Comparison of ENCODE assay signal across 29 cellular contexts in genomic region chr10:103123282-103124033, GRCh38.
A peak's percentile ranks its signal among the peaks of the same experiment; 100 is the strongest.
DNase-seq lines count a peak whose midpoint lies in the region; ATAC-seq, FAIRE-seq and TF ChIP-seq lines count a peak whose summit lies in the region.
"Had no signal": no experiment of that assay in that cellular context is flagged by ENCODE, and none has a peak within 500 bp of the region (broad histone marks: within the 10 kb centered on the region; RNA-seq: fewer than 3 reads in every experiment).

No MANE protein-coding gene starts in this region.

- intact Hi-C loops in HepG2 (cut with micrococcal nuclease; ENCODE audit: unreplicated experiment) = no loop called here
- intact Hi-C loops in tibial artery (cut with DNase I; ENCODE audit: low total_unique reads) = no loop called here

- POLR2A ChIA-PET in WTC11 (lab: Charles Lee) = interaction anchor here (0.7 to 1.5 kb wide), 3 partner anchors 12 to 54 kb away, joined by 3 to 4 read pairs (median 4); no protein-coding TSS in a partner anchor
- POLR2A ChIA-PET in HepG2 (lab: Yijun Ruan, JAX) = interaction anchor here (1.0 to 3.6 kb wide), 3 partner anchors 32 to 69 kb away, joined by 4 to 10 read pairs (median 4); partner anchors contain the start of gene NT5C2

- in situ Hi-C loops in HepG2 (cut with HindIII; ENCODE audit: extremely low pct_ligation_motif_present, low pct_unique_long_range_greater_than_20kb) = loop anchor here (10.0 kb wide), 1 partner anchor 121 kb away; the partner anchor contains the start of gene RPEL1

- peaks cover 15% of the 10 kb centered on the region for H3K36me3 Mint-ChIP-seq in WTC11

- H3K9ac ChIP-seq in HepG2 (ENCODE audit: insufficient read depth, low read depth, low read length) = no peak overlapping the region

- no peak overlapping the region for H3K4me3 Mint-ChIP-seq in WTC11
- H3K4me3 Mint-ChIP-seq: activated CD4-positive, alpha-beta T cell treated with anti-CD3 and anti-CD28 coated beads for 36 hours; activated naive CD4-positive, alpha-beta T cell treated with anti-CD3 and anti-CD28 coated beads, Interleukin-2, amount 50 U/mL, for 24 hours; CD4-positive, CD25-positive, alpha-beta regulatory T cell; mesothelial cell of epicardium; naive thymus-derived CD8-positive, alpha-beta T cell; stimulated activated naive CD8-positive, alpha-beta T cell treated with anti-CD3 and anti-CD28 coated beads, Interleukin-15, amount 100 ng/mL, for 72 hours had no signal

- no peaks in the 10 kb centered on the region for H4K20me1 ChIP-seq in HepG2 (ENCODE audit: insufficient read depth, low read length)

- no peak for TF ChIP-seq CTCF in WTC11 (IDR thresholded peaks at IDR 0.05)
- TF ChIP-seq CTCF in HepG2 (CRISPR knock-in tag; IDR thresholded peaks at IDR 0.05) = no peak
- TF ChIP-seq CTCF in tibial artery (IDR thresholded peaks at IDR 0.05) = peak; percentile 13 to 19

- H3K79me2 ChIP-seq in HepG2 (ENCODE audit: insufficient read depth, low read length) = peaks cover 30% of the 10 kb centered on the region

- no TSS peak for BruUV-seq in HepG2 (replicated peaks; lab: Mats Ljungman, UMichigan)

- FAIRE-seq in GM12892 (lab: Jason Lieb, UNC) (peak; percentile 58), HepG2 (lab: Jason Lieb, UNC) (no peak)
- FAIRE-seq: astrocyte, H54, TTC549 had no signal

- TF ChIP-seq POLR2A in GM12892 (IDR thresholded peaks at IDR 0.05; ENCODE audit: low read depth, low read length) (no peak), HepG2 (IDR thresholded peaks at IDR 0.05; ENCODE audit: insufficient read depth in 1 of 2, low read depth in 2 of 2, low read length in 2 of 2) (no peak)

- CTCF ChIA-PET in WTC11 (lab: Charles Lee) (interaction anchor here (0.5 to 1.1 kb wide), 2 partner anchors 36 to 121 kb away, joined by 3 to 5 read pairs; no protein-coding TSS in a partner anchor), HepG2 (lab: Yijun Ruan, JAX; ENCODE audit: low intra/inter-chr PET ratio, low total read pairs) (no interaction called here)

- WGBS in HepG2 (ENCODE audit: low lambda C conversion rate) = 75% methylated on average over 7 of the region's 7 CpGs

- no peaks in the 10 kb centered on the region for H3K9me3 ChIP-seq in HepG2 (ENCODE audit: low read length)
- no peaks in the 10 kb centered on the region for H3K9me3 ChIP-seq in tibial artery
- H3K9me3 ChIP-seq: esophagus squamous epithelium, upper lobe of right lung had no signal

- H3K4me1 Mint-ChIP-seq in WTC11 = peaks cover 8% of the 10 kb centered on the region

- no peak overlapping the region for H2AFZ ChIP-seq in HepG2 (ENCODE audit: low read length)

- peak overlapping the region; percentile 33 for H3K27ac ChIP-seq in HepG2 (ENCODE audit: extremely low read length, insufficient read depth, low read length)
- peak overlapping the region; percentile 66 to 78 for H3K27ac ChIP-seq in tibial artery
- H3K27ac ChIP-seq: upper lobe of right lung had no signal

- H3K4me2 ChIP-seq in HepG2 (ENCODE audit: low read depth, low read length) = no peak overlapping the region

- DNase-seq in GM12892 (ENCODE audit: insufficient read length) = no peak
- DNase-seq in WTC11 (ENCODE audit: low spot score) = no peak
- DNase-seq in HepG2 (ENCODE audit: low spot score) = no peak
- no peak for DNase-seq in tibial artery
- DNase-seq in NCI-H345 (lab: John Stamatoyannopoulos, UW) = no peak
- DNase-seq: activated CD4-positive, alpha-beta T cell treated with anti-CD3 and anti-CD28 coated beads for 36 hours; activated T-cell treated with anti-CD3 and anti-CD28 coated beads, Interleukin-2, amount 50 U/mL, for 48 hours; CD4-positive, CD25-positive, alpha-beta regulatory T cell; DMS 273 treated with DMSO at 0.1 percent for 48 hours; effector CD8-positive, alpha-beta T cell; esophagus squamous epithelium; KG1; kidney glomerular epithelial cell; naive thymus-derived CD8-positive, alpha-beta T cell; NCI-H1694; NCI-H2171; retina; SIG-M5; stimulated activated CD4-positive, alpha-beta T cell treated with anti-CD3 and anti-CD28 coated beads, Interleukin-12 subunit alpha, Interleukin-12 subunit beta, amount 100 ng/mL, for 4 hours; stimulated activated naive CD8-positive, alpha-beta T cell treated with anti-CD3 and anti-CD28 coated beads, Interleukin-15, amount 100 ng/mL, for 72 hours; T-helper 1 cell; upper lobe of right lung had no signal

- TF ChIP-seq EP300 in HepG2 (IDR thresholded peaks at IDR 0.05; ENCODE audit: low read depth in 2 of 2, low read length in 2 of 2) = no peak
- no peak for TF ChIP-seq EP300 in HepG2 (CRISPR knock-in tag; IDR thresholded peaks at IDR 0.05; ENCODE audit: borderline replicate concordance)

- no peak for TF ChIP-seq RAD21 in HepG2 (CRISPR knock-in tag; IDR thresholded peaks at IDR 0.05)

- H3K4me1 ChIP-seq in HepG2 (ENCODE audit: insufficient read depth, low read length) (peaks cover 80% of the 10 kb centered on the region), tibial artery (peaks cover 0 to 93% (median 67%) of the 10 kb centered on the region in 4 donors)

- H3K4me3 ChIP-seq in HepG2 (replicated peaks in 1 of 3; ENCODE audit: insufficient read depth in 1 of 3, low read depth in 2 of 3, low read length in 3 of 3) = no peak overlapping the region
- peak overlapping the region; percentile 1 to 6 for H3K4me3 ChIP-seq in tibial artery
- H3K4me3 ChIP-seq: esophagus squamous epithelium, upper lobe of right lung had no signal

- H3K27ac Mint-ChIP-seq in WTC11 = 0 out of 2 replicates have a peak overlapping the region, but pooled peaks have one; percentile 62
- H3K27ac Mint-ChIP-seq: activated CD4-positive, alpha-beta T cell treated with anti-CD3 and anti-CD28 coated beads for 36 hours; activated naive CD4-positive, alpha-beta T cell treated with anti-CD3 and anti-CD28 coated beads, Interleukin-2, amount 50 U/mL, for 24 hours; CD4-positive, CD25-positive, alpha-beta regulatory T cell; mesothelial cell of epicardium; stimulated activated naive CD8-positive, alpha-beta T cell treated with anti-CD3 and anti-CD28 coated beads, Interleukin-15, amount 100 ng/mL, for 72 hours had no signal

- H3K27me3 Mint-ChIP-seq in WTC11 (ENCODE audit: low read depth) = no peaks in the 10 kb centered on the region
- H3K27me3 Mint-ChIP-seq: activated CD4-positive, alpha-beta T cell treated with anti-CD3 and anti-CD28 coated beads for 36 hours; activated naive CD4-positive, alpha-beta T cell treated with anti-CD3 and anti-CD28 coated beads, Interleukin-2, amount 50 U/mL, for 24 hours; CD4-positive, CD25-positive, alpha-beta regulatory T cell; naive thymus-derived CD8-positive, alpha-beta T cell; stimulated activated naive CD8-positive, alpha-beta T cell treated with anti-CD3 and anti-CD28 coated beads, Interleukin-15, amount 100 ng/mL, for 72 hours had no signal

- H3K9me3 Mint-ChIP-seq in WTC11 = no peaks in the 10 kb centered on the region
- H3K9me3 Mint-ChIP-seq: activated naive CD4-positive, alpha-beta T cell treated with anti-CD3 and anti-CD28 coated beads, Interleukin-2, amount 50 U/mL, for 24 hours; CD4-positive, CD25-positive, alpha-beta regulatory T cell; mesothelial cell of epicardium; naive thymus-derived CD8-positive, alpha-beta T cell; stimulated activated naive CD8-positive, alpha-beta T cell treated with anti-CD3 and anti-CD28 coated beads, Interleukin-15, amount 100 ng/mL, for 72 hours had no signal

- ATAC-seq in WTC11 (no peak), HepG2 (no peak), HG03095 (IDR thresholded peaks at IDR 0.05; ENCODE audit: unreplicated experiment) (no peak), HG02938 (IDR thresholded peaks at IDR 0.05; ENCODE audit: unreplicated experiment) (no peak)
- ATAC-seq: naive thymus-derived CD8-positive, alpha-beta T cell; stimulated activated naive CD8-positive, alpha-beta T cell treated with anti-CD3 and anti-CD28 coated beads, Interleukin-15, amount 100 ng/mL, for 72 hours; upper lobe of right lung had no signal

- H3K36me3 ChIP-seq in HepG2 (replicated peaks in 1 of 2; ENCODE audit: control insufficient read depth in 1 of 2, insufficient read depth in 2 of 2, low read length in 2 of 2) (peaks cover 3 to 4% of the 10 kb centered on the region in 2 experiments; a peak in 4 of 5 replicates), tibial artery (no peaks in the 10 kb centered on the region)
- H3K36me3 ChIP-seq: upper lobe of right lung had no signal

- H3K27me3 ChIP-seq in HepG2 (ENCODE audit: control insufficient read depth in 1 of 2, insufficient read depth in 2 of 2, low read length in 2 of 2) (no peaks in the 10 kb centered on the region), tibial artery (no peaks in the 10 kb centered on the region)
- H3K27me3 ChIP-seq: esophagus squamous epithelium, upper lobe of right lung had no signal

TF ChIP-seq in WTC11, 78 proteins besides CTCF, POLR2A, EP300 and RAD21 (continues in another document):
- TF ChIP-seq MXD4 (CRISPR knock-in tag; IDR thresholded peaks at IDR 0.05; ENCODE audit: borderline replicate concordance) = no peak
- no peak for TF ChIP-seq NFATC4 (CRISPR knock-in tag; IDR thresholded peaks at IDR 0.05)
- no peak for TF ChIP-seq NFYB (CRISPR knock-in tag; conservative IDR thresholded peaks at IDR 0.05; ENCODE audit: low read depth)

TF ChIP-seq in HepG2, 621 proteins besides CTCF, POLR2A, EP300 and RAD21 (continues in another document):
- no peak for TF ChIP-seq ZNF281 (CRISPR knock-in tag; IDR thresholded peaks at IDR 0.05; ENCODE audit: borderline replicate concordance)
- no peak for TF ChIP-seq ZFP90 (CRISPR knock-in tag; IDR thresholded peaks at IDR 0.05; ENCODE audit: borderline replicate concordance)
- TF ChIP-seq ZNF792 (CRISPR knock-in tag; IDR thresholded peaks at IDR 0.05) = no peak

Comparison
In these comparisons a context has a peak if more than half of its experiments do, and no peak if none do; other contexts are left out.
1. CTCF ChIP-seq: peak in tibial artery (2 of 2); none in WTC11 (single experiment) and HepG2 (single experiment).
2. H3K4me3 ChIP-seq: peak in tibial artery (2 of 2); none in HepG2 (0 of 3).